ENCODE assay signal across 13 cellular contexts in the genomic region with DNA sequence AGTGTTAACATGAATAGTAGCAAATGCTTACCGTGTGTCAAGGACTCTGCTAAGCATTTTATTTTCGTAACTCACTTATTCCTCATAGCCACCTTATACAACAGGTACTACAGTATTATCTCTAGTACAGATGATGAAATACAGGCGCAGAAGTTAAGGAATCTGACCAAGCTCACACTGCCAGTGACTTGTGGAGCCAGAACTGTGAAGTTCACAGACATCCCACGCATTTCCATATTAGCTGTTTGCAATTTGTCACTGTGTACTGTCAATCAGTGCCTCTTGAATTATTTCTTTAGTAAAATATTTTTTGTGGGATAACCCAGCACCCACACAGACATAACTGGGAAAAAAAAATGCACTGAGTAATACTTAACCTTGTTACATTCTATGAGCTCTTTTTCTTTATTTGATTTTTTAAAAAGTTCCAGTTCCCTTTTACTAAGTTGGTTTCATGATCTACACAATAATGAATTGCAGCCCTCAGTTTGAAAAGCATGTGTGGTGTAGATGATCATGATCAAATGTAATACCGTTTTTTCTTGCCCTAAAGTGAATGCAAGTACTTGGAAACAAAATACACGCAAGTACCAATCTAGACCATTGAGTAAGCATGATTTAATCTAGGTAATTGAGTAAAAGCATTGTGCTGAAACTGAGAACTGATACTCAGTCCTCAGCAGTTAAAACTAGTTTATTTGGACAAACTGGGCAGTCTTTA. TPM values are rescaled to one million over a fixed set of nuclear protein-coding genes. Genes with fewer than 3 reads are reported as not detected.
DNase-seq lines count a peak whose midpoint lies in the region; ATAC-seq and TF ChIP-seq lines count a peak whose summit lies in the region.
"Had no signal": no experiment of that assay in that cellular context is flagged by ENCODE, and none has a peak within 500 bp of the region (broad histone marks: within the 10 kb centered on the region; RNA-seq: fewer than 3 reads in every experiment).

No MANE protein-coding gene starts in this region.

- H3K9me3 Mint-ChIP-seq in chondrocyte (ENCODE audit: low read depth): peaks cover 3% of the 10 kb centered on the region

- ATAC-seq in GM19372 (IDR thresholded peaks at IDR 0.05; ENCODE audit: low read depth, unreplicated experiment) (peak; percentile 52), HG03135 (IDR thresholded peaks at IDR 0.05; ENCODE audit: unreplicated experiment) (peak; percentile 49), GM18861 (IDR thresholded peaks at IDR 0.05; ENCODE audit: unreplicated experiment) (no peak)

- no peaks in the 10 kb centered on the region for H3K27me3 Mint-ChIP-seq in chondrocyte (ENCODE audit: low read depth)

- H3K36me3 Mint-ChIP-seq in chondrocyte (ENCODE audit: low read depth): no peaks in the 10 kb centered on the region

- H3K4me3 Mint-ChIP-seq in chondrocyte (ENCODE audit: unreplicated experiment): no peak overlapping the region

- peaks cover 44% of the 10 kb centered on the region for H3K4me1 Mint-ChIP-seq in chondrocyte (ENCODE audit: low read depth)

- peak overlapping the region; percentile 17 for H3K27ac Mint-ChIP-seq in chondrocyte (ENCODE audit: unreplicated experiment)

- no peak overlapping the region for H3K4me3 ChIP-seq in GM12865 (ENCODE audit: low read depth, low read length)
- H3K4me3 ChIP-seq: SJSA1 had no signal

- TF ChIP-seq CTCF in GM12865 (IDR thresholded peaks at IDR 0.05; ENCODE audit: insufficient read depth, low read depth, low read length, missing control alignments) (no peak), chondrocyte (IDR thresholded peaks at IDR 0.05) (no peak)

- DNase-seq in GM12865 (ENCODE audit: low read depth) (peak; percentile 31), chondrocyte (ENCODE audit: low spot score) (no peak), T1000 (lab: John Stamatoyannopoulos, UW) (no peak), NCI-H524 treated with DMSO at 0.1 percent for 48 hours (lab: John Stamatoyannopoulos, UW) (no peak)
- no peak for DNase-seq in stimulated activated CD4-positive, alpha-beta T cell treated with anti-CD3 and anti-CD28 coated beads, Interleukin-1b, Interleukin-23, amount 100 ng/mL, for 48 hours
- DNase-seq: Caco-2; hippocampal formation; NCI-H1105; stimulated activated CD4-positive, alpha-beta T cell treated with anti-CD3 and anti-CD28 coated beads, Interleukin-4, amount 100 ng/mL, for 24 hours had no signal

RNA-seq across cellular contexts. Expression of a gene that starts 14.1 kb away (rescaled TPM):
- total RNA-seq in chondrocyte: 34.7 to 41.1 TPM (median 39.7 TPM) in 3 replicates
